ENCODE assay signal across 8 cellular contexts in genomic region chr13:113411216-113412023, GRCh38. TPM values are rescaled to one million over a fixed set of nuclear protein-coding genes. Genes with fewer than 3 reads are reported as not detected.
DNase-seq lines count a peak whose midpoint lies in the region; ATAC-seq, FAIRE-seq and TF ChIP-seq lines count a peak whose summit lies in the region.

No MANE protein-coding gene starts in this region.

- H3K4me1 ChIP-seq in DOHH2 (ENCODE audit: control insufficient read depth, low read length) (peaks cover 53% of the 10 kb centered on the region), small intestine (ENCODE audit: control insufficient read depth in 2 of 2, insufficient read depth in 1 of 2, low read depth in 1 of 2, low read length in 1 of 2) (no peaks in the 10 kb centered on the region)

- H3K36me3 ChIP-seq in DOHH2 (ENCODE audit: control insufficient read depth, low read length) = no peaks in the 10 kb centered on the region
- H3K36me3 ChIP-seq in small intestine (ENCODE audit: control insufficient read depth in 2 of 2, insufficient read depth in 2 of 2, low read length in 2 of 2) = no peaks in the 10 kb centered on the region

- H3F3A ChIP-seq in DOHH2 (ENCODE audit: control insufficient read depth, insufficient read depth) = peaks cover 6% of the 10 kb centered on the region; the same call in 1 of the 2 replicates

- H4K20me1 ChIP-seq in DOHH2 (ENCODE audit: control insufficient read depth, insufficient read depth, low read depth, low read length) = no peaks in the 10 kb centered on the region

- TF ChIP-seq CTCF in DOHH2 (IDR thresholded peaks at IDR 0.05; ENCODE audit: low read depth, low read length, poor library complexity, severe bottlenecking) (no peak), fibroblast of mammary gland (conservative IDR thresholded peaks at IDR 0.05; ENCODE audit: control insufficient read depth, insufficient read depth, low read depth, low read length) (no peak), retinal pigment epithelial cell (conservative IDR thresholded peaks at IDR 0.05; ENCODE audit: low read depth, low read length) (no peak)

- 69 to 77% (median 71%) methylated on average over 30 of the region's 30 CpGs for WGBS in small intestine, 3 donors

- H3K27me3 ChIP-seq in DOHH2 (ENCODE audit: control insufficient read depth, low read length) (no peaks in the 10 kb centered on the region), small intestine (ENCODE audit: control insufficient read depth in 2 of 2, insufficient read depth in 2 of 2, low read length in 2 of 2) (no peaks in the 10 kb centered on the region)

- peak overlapping the region; percentile 73 for H3K4me2 ChIP-seq in DOHH2 (ENCODE audit: low read length)

- H3K79me2 ChIP-seq in DOHH2 (ENCODE audit: control insufficient read depth, low read length) = peaks cover 16% of the 10 kb centered on the region

- DNase-seq in RPMI7951 (ENCODE audit: low read depth) = peak; percentile 95
- DNase-seq in fibroblast of mammary gland (ENCODE audit: low read depth) = peak; percentile 99
- DNase-seq in retinal pigment epithelial cell (ENCODE audit: low read depth) = peak; percentile 30
- DNase-seq in GM19239 (ENCODE audit: insufficient read length, low spot score) = no peak
- no peak for DNase-seq in small intestine

- H3K9me3 ChIP-seq in DOHH2 (ENCODE audit: control insufficient read depth, insufficient read depth, low read length) (peaks cover 11% of the 10 kb centered on the region), small intestine (ENCODE audit: control insufficient read depth, low read depth) (no peaks in the 10 kb centered on the region)

- ATAC-seq in GM21786 (IDR thresholded peaks at IDR 0.05; ENCODE audit: unreplicated experiment) (no peak), GM21447 (IDR thresholded peaks at IDR 0.05; ENCODE audit: unreplicated experiment) (no peak)

- peak overlapping the region; percentile 84 for H3K27ac ChIP-seq in DOHH2 (ENCODE audit: low read depth, low read length)
- H3K27ac ChIP-seq in small intestine (ENCODE audit: low read depth in 1 of 2, low read length in 1 of 2) = peak overlapping the region in 1 of 2 donors; percentile 86

- FAIRE-seq in GM19239 (lab: Jason Lieb, UNC) = no peak
- FAIRE-seq in small intestine (lab: Jason Lieb, UNC) = no peak

- H3K4me3 ChIP-seq in DOHH2 (ENCODE audit: low read length) = peak overlapping the region; percentile 65
- H3K4me3 ChIP-seq in fibroblast of mammary gland (ENCODE audit: control insufficient read depth, low read depth, low read length) = peak overlapping the region; percentile 37
- H3K4me3 ChIP-seq in retinal pigment epithelial cell (ENCODE audit: low read length) = no peak overlapping the region
- H3K4me3 ChIP-seq in small intestine (ENCODE audit: low read depth in 1 of 2, low read length in 2 of 2) = no peak overlapping the region

- no peaks in the 10 kb centered on the region for H3K9me2 ChIP-seq in DOHH2 (replicated peaks; ENCODE audit: control insufficient read depth, low read length)

RNA-seq across cellular contexts. Expression of gene ADPRHL1, which starts 41.9 kb away (rescaled TPM):
- total RNA-seq in RPMI7951 (2014; rRNA removed; shearing (Covaris generic)) = 0.29 TPM in 1 of 2 replicates, not detected in the other
- polyA plus RNA-seq in small intestine = 1 to 10 TPM; 3.0 to 7.2 (median 5.7) TPM

RNA-seq across cellular contexts. Expression of gene GRTP1, which starts 47.5 kb away (rescaled TPM):
- total RNA-seq in RPMI7951 (2014; rRNA removed; shearing (Covaris generic)) = not detected in 2 replicates
- polyA plus RNA-seq in small intestine = 10 to 100 TPM; 37.7 to 88.8 (median 77.3) TPM

Comparison
In these comparisons a context has a peak if more than half of its experiments do, and no peak if none do; other contexts are left out.
1. H3K4me3 ChIP-seq: peak in DOHH2 (single experiment) and fibroblast of mammary gland (single experiment); none in retinal pigment epithelial cell (single experiment) and small intestine (0 of 2).
2. DNase-seq: peak in RPMI7951 (single experiment), fibroblast of mammary gland (single experiment) and retinal pigment epithelial cell (single experiment); none in GM19239 (single experiment) and small intestine (single experiment).